ENCODE assay signal across 31 cellular contexts in the genomic region with DNA sequence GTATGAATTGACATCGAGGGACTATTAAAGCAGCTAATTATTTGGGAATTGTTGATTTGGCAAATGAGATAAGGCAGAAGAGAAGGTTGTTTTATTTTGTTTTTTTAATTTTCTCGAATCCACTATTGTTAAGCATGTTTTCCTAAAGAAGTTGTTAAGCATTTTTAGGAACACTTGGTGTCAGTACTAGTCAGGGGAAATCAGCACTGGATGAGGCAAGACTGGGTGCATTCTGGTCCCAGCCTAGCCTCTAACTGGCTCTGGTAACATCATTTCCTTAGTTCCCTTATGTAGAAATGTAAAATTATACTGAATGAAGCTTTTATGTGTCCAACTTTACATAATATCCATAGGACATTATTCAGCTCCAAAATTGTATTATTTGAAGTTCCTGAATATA.
DNase-seq lines count a peak whose midpoint lies in the region; ATAC-seq and TF ChIP-seq lines count a peak whose summit lies in the region.
"Had no signal": no experiment of that assay in that cellular context is flagged by ENCODE, and none has a peak within 500 bp of the region (broad histone marks: within the 10 kb centered on the region; RNA-seq: fewer than 3 reads in every experiment).

No MANE protein-coding gene starts in this region.

- H3K9me3 ChIP-seq in left lung (no peaks in the 10 kb centered on the region), SJCRH30 (replicated peaks) (no peaks in the 10 kb centered on the region)
- H3K9me3 ChIP-seq: neutrophil, right lobe of liver, SK-N-SH, stomach, uterus had no signal

- H3K36me3 ChIP-seq in BJ (ENCODE audit: control insufficient read depth, insufficient read depth, low read length) (no peaks in the 10 kb centered on the region), left lung (no peaks in the 10 kb centered on the region), SJCRH30 (no peaks in the 10 kb centered on the region)
- H3K36me3 ChIP-seq: neutrophil, right lobe of liver, stomach, uterus had no signal

- no peak overlapping the region for H3K4me3 Mint-ChIP-seq in stimulated activated naive CD8-positive, alpha-beta T cell treated with anti-CD3 and anti-CD28 coated beads, Interleukin-15, amount 100 ng/mL, for 72 hours
- H3K4me3 Mint-ChIP-seq: activated naive CD8-positive, alpha-beta T cell treated with anti-CD3 and anti-CD28 coated beads, Interleukin-2, amount 50 U/mL, for 24 hours; activated T-cell treated with anti-CD3 and anti-CD28 coated beads, Interleukin-2, amount 50 U/mL, for 24 hours; mesothelial cell of epicardium; naive B cell had no signal

- POLR2A ChIA-PET in BJ (lab: Charles Lee), result no interaction called here

- no peak overlapping the region for H3K4me3 ChIP-seq in BJ (ENCODE audit: low read depth, low read length)
- H3K4me3 ChIP-seq in epithelial cell of esophagus (ENCODE audit: low read length), result no peak overlapping the region
- H3K4me3 ChIP-seq in left lung, result no peak overlapping the region
- H3K4me3 ChIP-seq in SJCRH30, result no peak overlapping the region
- H3K4me3 ChIP-seq: dorsolateral prefrontal cortex, PC-9, right lobe of liver, stomach, uterus had no signal

- intact Hi-C loops in left lung (cut with DNase I), result no loop called here

- no peaks in the 10 kb centered on the region for H3K4me1 Mint-ChIP-seq in stimulated activated naive CD8-positive, alpha-beta T cell treated with anti-CD3 and anti-CD28 coated beads, Interleukin-15, amount 100 ng/mL, for 72 hours
- H3K4me1 Mint-ChIP-seq: activated naive CD8-positive, alpha-beta T cell treated with anti-CD3 and anti-CD28 coated beads, Interleukin-2, amount 50 U/mL, for 24 hours; mesothelial cell of epicardium; naive B cell had no signal

- peak; percentile 65 for ATAC-seq in left lung
- ATAC-seq in HG02642 (IDR thresholded peaks at IDR 0.05; ENCODE audit: poor library complexity, unreplicated experiment), result no peak
- ATAC-seq in HG02981 (IDR thresholded peaks at IDR 0.05; ENCODE audit: unreplicated experiment), result no peak
- no peak for ATAC-seq in stimulated activated naive CD8-positive, alpha-beta T cell treated with anti-CD3 and anti-CD28 coated beads, Interleukin-15, amount 100 ng/mL, for 72 hours
- ATAC-seq: activated naive CD8-positive, alpha-beta T cell treated with anti-CD3 and anti-CD28 coated beads, Interleukin-2, amount 50 U/mL, for 24 hours had no signal

- DNase-seq in BJ (ENCODE audit: low read depth) (no peak), MV-4-11 (lab: John Stamatoyannopoulos, UW) (peak; percentile 38), epithelial cell of esophagus (ENCODE audit: low read depth) (peak; percentile 34), left lung (no peak), SJCRH30 (no peak)
- DNase-seq in stimulated activated naive CD8-positive, alpha-beta T cell treated with anti-CD3 and anti-CD28 coated beads, Interleukin-15, amount 100 ng/mL, for 72 hours, result no peak
- DNase-seq: activated gamma-delta T cell; activated naive CD8-positive, alpha-beta T cell treated with anti-CD3 and anti-CD28 coated beads, Interleukin-2, amount 50 U/mL, for 24 hours; activated T-cell treated with anti-CD3 and anti-CD28 coated beads, Interleukin-2, amount 50 U/mL, for 24 hours; Calu3; DND-41; dorsolateral prefrontal cortex; islet precursor cell; KBM-7; naive B cell; NCI-H1417 treated with DMSO at 0.1 percent for 48 hours; NCI-H2081; NCI-H2227 treated with DMSO at 0.1 percent for 48 hours; NCI-H526; NK-92 treated with Interleukin-12 subunit alpha and Interleukin-12 subunit beta, amount 100 ng/mL, for 24 hours; PC-9; right lobe of liver; SK-N-SH; stimulated activated CD4-positive, alpha-beta T cell treated with anti-CD3 and anti-CD28 coated beads, Interleukin-2, amount 100 ng/mL, for 48 hours; stomach; uterus had no signal

- H3K9me3 Mint-ChIP-seq in stimulated activated naive CD8-positive, alpha-beta T cell treated with anti-CD3 and anti-CD28 coated beads, Interleukin-15, amount 100 ng/mL, for 72 hours, result no peaks in the 10 kb centered on the region
- H3K9me3 Mint-ChIP-seq: activated naive CD8-positive, alpha-beta T cell treated with anti-CD3 and anti-CD28 coated beads, Interleukin-2, amount 50 U/mL, for 24 hours; activated T-cell treated with anti-CD3 and anti-CD28 coated beads, Interleukin-2, amount 50 U/mL, for 24 hours; mesothelial cell of epicardium had no signal

- CTCF ChIA-PET in BJ (lab: Yijun Ruan, JAX), result interaction anchor here (0.7 to 3.4 kb wide), 7 partner anchors 11 to 216 kb away, joined by 3 to 11 read pairs (median 5); no protein-coding TSS in a partner anchor

- no peak overlapping the region for H3K27ac ChIP-seq in left lung
- H3K27ac ChIP-seq in SJCRH30, result no peak overlapping the region
- H3K27ac ChIP-seq: C4-2B, dorsolateral prefrontal cortex, neutrophil, PC-9, right lobe of liver, stomach, uterus had no signal

- H3K27me3 Mint-ChIP-seq in stimulated activated naive CD8-positive, alpha-beta T cell treated with anti-CD3 and anti-CD28 coated beads, Interleukin-15, amount 100 ng/mL, for 72 hours, result no peaks in the 10 kb centered on the region
- H3K27me3 Mint-ChIP-seq: activated naive CD8-positive, alpha-beta T cell treated with anti-CD3 and anti-CD28 coated beads, Interleukin-2, amount 50 U/mL, for 24 hours; activated T-cell treated with anti-CD3 and anti-CD28 coated beads, Interleukin-2, amount 50 U/mL, for 24 hours had no signal

- H3K4me1 ChIP-seq in left lung, result peaks cover 0 to 9% of the 10 kb centered on the region in 2 donors
- H3K4me1 ChIP-seq in SJCRH30, result peaks cover 37% of the 10 kb centered on the region
- H3K4me1 ChIP-seq: right lobe of liver, stomach, uterus had no signal

- TF ChIP-seq CTCF in BJ (IDR thresholded peaks at IDR 0.05; ENCODE audit: insufficient read depth, low read depth, low read length), result 0 out of 2 replicates have a peak, but pooled peaks have one; percentile 10
- no peak for TF ChIP-seq CTCF in epithelial cell of esophagus (IDR thresholded peaks at IDR 0.05; ENCODE audit: insufficient read depth, low read depth, low read length, missing control alignments)
- no peak for TF ChIP-seq CTCF in left lung (IDR thresholded peaks at IDR 0.05)

- H3K27ac Mint-ChIP-seq in stimulated activated naive CD8-positive, alpha-beta T cell treated with anti-CD3 and anti-CD28 coated beads, Interleukin-15, amount 100 ng/mL, for 72 hours, result no peak overlapping the region
- H3K27ac Mint-ChIP-seq: activated naive CD8-positive, alpha-beta T cell treated with anti-CD3 and anti-CD28 coated beads, Interleukin-2, amount 50 U/mL, for 24 hours; activated T-cell treated with anti-CD3 and anti-CD28 coated beads, Interleukin-2, amount 50 U/mL, for 24 hours; mesothelial cell of epicardium; naive B cell had no signal

- H3K27me3 ChIP-seq in BJ (ENCODE audit: control insufficient read depth, insufficient read depth, low read length), result no peaks in the 10 kb centered on the region
- no peaks in the 10 kb centered on the region for H3K27me3 ChIP-seq in left lung
- H3K27me3 ChIP-seq in SJCRH30, result no peaks in the 10 kb centered on the region
- H3K27me3 ChIP-seq: dorsolateral prefrontal cortex, neutrophil, right lobe of liver, stomach, uterus had no signal

Comparison
In these comparisons a context has a peak if more than half of its experiments do, and no peak if none do; other contexts are left out.
1. DNase-seq: peak in MV-4-11 (single experiment) and epithelial cell of esophagus (single experiment); none in BJ (single experiment), left lung (0 of 2), SJCRH30 (0 of 2) and stimulated activated naive CD8-positive, alpha-beta T cell treated with anti-CD3 and anti-CD28 coated beads, Interleukin-15, amount 100 ng/mL, for 72 hours (0 of 2).